In genomic region chr1:50967416-50968020, GRCh38 we compare ENCODE assay signal across 8 cellular contexts. TPM values are rescaled to one million over a fixed set of nuclear protein-coding genes. Genes with fewer than 3 reads are reported as not detected.
DNase-seq lines count a peak whose midpoint lies in the region; ATAC-seq and TF ChIP-seq lines count a peak whose summit lies in the region.

No MANE protein-coding gene starts in this region.

- H3K4me1 ChIP-seq in SJCRH30 = 0 out of 2 replicates have a peak, but pooled peaks cover 3% of the 10 kb centered on the region
- H3K4me1 ChIP-seq in esophagus squamous epithelium = peaks cover 0 to 40% (median 0%) of the 10 kb centered on the region in 3 donors
- H3K4me1 ChIP-seq in psoas muscle = peaks cover 6% of the 10 kb centered on the region

- intact Hi-C loops in esophagus squamous epithelium (cut with DNase I) = no loop called here
- intact Hi-C loops in psoas muscle (cut with DNase I) = loop anchor here in 1 of 2 donors (10.0 kb wide), 1 partner anchor 193 kb away; no protein-coding TSS in a partner anchor

- TF ChIP-seq CTCF in GM12865 (IDR thresholded peaks at IDR 0.05; ENCODE audit: insufficient read depth, low read depth, low read length, missing control alignments) (no peak), esophagus squamous epithelium (IDR thresholded peaks at IDR 0.05) (no peak), psoas muscle (IDR thresholded peaks at IDR 0.05) (no peak)

- H3K4me3 ChIP-seq in GM12865 (ENCODE audit: low read depth, low read length) (peak overlapping the region; percentile 79), SJCRH30 (peak overlapping the region; percentile 84), esophagus squamous epithelium (peak overlapping the region; percentile 77 to 90 (median 84)), psoas muscle (peak overlapping the region; percentile 89)

- DNase-seq in AG08395 (ENCODE audit: low spot score) (peak; percentile 15), GM12865 (ENCODE audit: low read depth) (peak; percentile 61), SJCRH30 (no peak), esophagus squamous epithelium (lab: John Stamatoyannopoulos, UW) (no peak), psoas muscle (no peak), SHP77 treated with DMSO at 0.1 percent for 48 hours (lab: John Stamatoyannopoulos, UW) (no peak)

- no peaks in the 10 kb centered on the region for H3K27me3 ChIP-seq in SJCRH30
- H3K27me3 ChIP-seq in esophagus squamous epithelium = no peaks in the 10 kb centered on the region
- H3K27me3 ChIP-seq in psoas muscle (ENCODE audit: insufficient read depth in 3 of 3, low read length in 2 of 3) = no peaks in the 10 kb centered on the region

- WGBS in esophagus squamous epithelium, 2 donors = 9 to 13% methylated on average over 8 of the region's 8 CpGs
- whole genome bisulfite sequencing in psoas muscle, 3 donors = 15 to 47% (median 25%) methylated on average over 8 of the region's 8 CpGs

- H3K9me3 ChIP-seq in SJCRH30 (replicated peaks) (no peaks in the 10 kb centered on the region), esophagus squamous epithelium (no peaks in the 10 kb centered on the region), psoas muscle (no peaks in the 10 kb centered on the region)

- ATAC-seq in psoas muscle = no peak
- no peak for ATAC-seq in GM21825 (IDR thresholded peaks at IDR 0.05; ENCODE audit: unreplicated experiment)
- ATAC-seq in HG03139 (IDR thresholded peaks at IDR 0.05; ENCODE audit: unreplicated experiment) = no peak

- TF ChIP-seq POLR2A in esophagus squamous epithelium (IDR thresholded peaks at IDR 0.05) = no peak

- H3K27ac ChIP-seq in SJCRH30 = peak overlapping the region; percentile 91
- H3K27ac ChIP-seq in esophagus squamous epithelium = peak overlapping the region; percentile 95 to 100 (median 97)
- H3K27ac ChIP-seq in psoas muscle = peak overlapping the region; percentile 99

- H3K36me3 ChIP-seq in SJCRH30 (no peaks in the 10 kb centered on the region), esophagus squamous epithelium (no peaks in the 10 kb centered on the region), psoas muscle (ENCODE audit: insufficient read depth in 1 of 2, low read depth in 1 of 2) (no peaks in the 10 kb centered on the region)

RNA-seq across cellular contexts. Expression of gene CDKN2C, which starts 2.5 kb away (rescaled TPM):
- total RNA-seq in SJCRH30 (2014; rRNA removed; shearing (Covaris generic)) = 66.6 and 71.1 TPM in 2 replicates
- total RNA-seq in esophagus squamous epithelium = 10 to 100 TPM in 3 of 4 donors, 1 to 10 TPM in 1; 6.9 to 16.5 (median 12.5) TPM
- total RNA-seq in psoas muscle = 1 to 10 TPM; 3.5 to 7.4 (median 6.5) TPM
- 10 to 100 TPM in 1 of 3 donors, 1 to 10 TPM in 2; 4.6 to 12.7 (median 7.8) TPM for polyA plus RNA-seq in psoas muscle

RNA-seq across cellular contexts. Expression of gene FAF1, which starts 7.5 kb away (rescaled TPM):
- total RNA-seq in SJCRH30 (2014; rRNA removed; shearing (Covaris generic)) = 124 and 126 TPM in 2 replicates
- total RNA-seq in esophagus squamous epithelium (10 to 100 TPM; 23.8 to 64.6 (median 43.9) TPM), psoas muscle (100 to 1,000 TPM in 3 of 4 donors, 10 to 100 TPM in 1; 84.0 to 120 (median 109) TPM)
- 100 to 1,000 TPM in 1 of 3 donors, 10 to 100 TPM in 2; 67.8 to 128 (median 71.8) TPM for polyA plus RNA-seq in psoas muscle

Comparison
In these comparisons a context has a peak if more than half of its experiments do, and no peak if none do; other contexts are left out.
1. DNase-seq: peak in AG08395 (single experiment) and GM12865 (single experiment); none in SJCRH30 (0 of 2), esophagus squamous epithelium (single experiment), psoas muscle (0 of 2) and SHP77 treated with DMSO at 0.1 percent for 48 hours (single experiment).
2. Peak in every context shown above with its lines, with median percentiles within 50 percentile points of each other: H3K4me3 ChIP-seq and H3K27ac ChIP-seq.